1 cellular context compared by ENCODE assay signal in genomic region chr10:48931188-48931587, GRCh38.
TF ChIP-seq lines count a peak whose summit lies in the region.

No MANE protein-coding gene starts in this region.

TF ChIP-seq in HepG2, 621 proteins besides CTCF, POLR2A, EP300 and RAD21 (continued from another document):
- TF ChIP-seq ZNF12 (CRISPR knock-in tag; IDR thresholded peaks at IDR 0.05) (no peak), ZFAT (CRISPR knock-in tag; conservative IDR thresholded peaks at IDR 0.05) (no peak), SOX5 (CRISPR knock-in tag; IDR thresholded peaks at IDR 0.05; ENCODE audit: borderline replicate concordance) (no peak)
- TF ChIP-seq, protein P1, sequence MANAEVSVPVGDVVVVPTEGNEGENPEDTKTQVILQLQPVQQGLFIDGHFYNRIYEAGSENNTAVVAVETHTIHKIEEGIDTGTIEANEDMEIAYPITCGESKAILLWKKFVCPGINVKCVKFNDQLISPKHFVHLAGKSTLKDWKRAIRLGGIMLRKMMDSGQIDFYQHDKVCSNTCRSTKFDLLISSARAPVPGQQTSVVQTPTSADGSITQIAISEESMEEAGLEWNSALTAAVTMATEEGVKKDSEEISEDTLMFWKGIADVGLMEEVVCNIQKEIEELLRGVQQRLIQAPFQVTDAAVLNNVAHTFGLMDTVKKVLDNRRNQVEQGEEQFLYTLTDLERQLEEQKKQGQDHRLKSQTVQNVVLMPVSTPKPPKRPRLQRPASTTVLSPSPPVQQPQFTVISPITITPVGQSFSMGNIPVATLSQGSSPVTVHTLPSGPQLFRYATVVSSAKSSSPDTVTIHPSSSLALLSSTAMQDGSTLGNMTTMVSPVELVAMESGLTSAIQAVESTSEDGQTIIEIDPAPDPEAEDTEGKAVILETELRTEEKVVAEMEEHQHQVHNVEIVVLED (CRISPR knock-in tag; IDR thresholded peaks at IDR 0.05; ENCODE audit: borderline replicate concordance): no peak
- TF ChIP-seq, protein P2, sequence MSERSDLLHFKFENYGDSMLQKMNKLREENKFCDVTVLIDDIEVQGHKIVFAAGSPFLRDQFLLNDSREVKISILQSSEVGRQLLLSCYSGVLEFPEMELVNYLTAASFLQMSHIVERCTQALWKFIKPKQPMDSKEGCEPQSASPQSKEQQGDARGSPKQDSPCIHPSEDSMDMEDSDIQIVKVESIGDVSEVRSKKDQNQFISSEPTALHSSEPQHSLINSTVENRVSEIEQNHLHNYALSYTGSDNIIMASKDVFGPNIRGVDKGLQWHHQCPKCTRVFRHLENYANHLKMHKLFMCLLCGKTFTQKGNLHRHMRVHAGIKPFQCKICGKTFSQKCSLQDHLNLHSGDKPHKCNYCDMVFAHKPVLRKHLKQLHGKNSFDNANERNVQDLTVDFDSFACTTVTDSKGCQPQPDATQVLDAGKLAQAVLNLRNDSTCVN (CRISPR knock-in tag; IDR thresholded peaks at IDR 0.05; ENCODE audit: borderline replicate concordance): no peak
- TF ChIP-seq, protein P3, sequence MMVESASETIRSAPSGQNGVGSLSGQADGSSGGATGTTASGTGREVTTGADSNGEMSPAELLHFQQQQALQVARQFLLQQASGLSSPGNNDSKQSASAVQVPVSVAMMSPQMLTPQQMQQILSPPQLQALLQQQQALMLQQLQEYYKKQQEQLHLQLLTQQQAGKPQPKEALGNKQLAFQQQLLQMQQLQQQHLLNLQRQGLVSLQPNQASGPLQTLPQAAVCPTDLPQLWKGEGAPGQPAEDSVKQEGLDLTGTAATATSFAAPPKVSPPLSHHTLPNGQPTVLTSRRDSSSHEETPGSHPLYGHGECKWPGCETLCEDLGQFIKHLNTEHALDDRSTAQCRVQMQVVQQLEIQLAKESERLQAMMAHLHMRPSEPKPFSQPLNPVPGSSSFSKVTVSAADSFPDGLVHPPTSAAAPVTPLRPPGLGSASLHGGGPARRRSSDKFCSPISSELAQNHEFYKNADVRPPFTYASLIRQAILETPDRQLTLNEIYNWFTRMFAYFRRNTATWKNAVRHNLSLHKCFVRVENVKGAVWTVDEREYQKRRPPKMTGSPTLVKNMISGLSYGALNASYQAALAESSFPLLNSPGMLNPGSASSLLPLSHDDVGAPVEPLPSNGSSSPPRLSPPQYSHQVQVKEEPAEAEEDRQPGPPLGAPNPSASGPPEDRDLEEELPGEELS (CRISPR knock-in tag; IDR thresholded peaks at IDR 0.05): no peak
